Comparison of ENCODE assay signal across 8 cellular contexts in the genomic region with DNA sequence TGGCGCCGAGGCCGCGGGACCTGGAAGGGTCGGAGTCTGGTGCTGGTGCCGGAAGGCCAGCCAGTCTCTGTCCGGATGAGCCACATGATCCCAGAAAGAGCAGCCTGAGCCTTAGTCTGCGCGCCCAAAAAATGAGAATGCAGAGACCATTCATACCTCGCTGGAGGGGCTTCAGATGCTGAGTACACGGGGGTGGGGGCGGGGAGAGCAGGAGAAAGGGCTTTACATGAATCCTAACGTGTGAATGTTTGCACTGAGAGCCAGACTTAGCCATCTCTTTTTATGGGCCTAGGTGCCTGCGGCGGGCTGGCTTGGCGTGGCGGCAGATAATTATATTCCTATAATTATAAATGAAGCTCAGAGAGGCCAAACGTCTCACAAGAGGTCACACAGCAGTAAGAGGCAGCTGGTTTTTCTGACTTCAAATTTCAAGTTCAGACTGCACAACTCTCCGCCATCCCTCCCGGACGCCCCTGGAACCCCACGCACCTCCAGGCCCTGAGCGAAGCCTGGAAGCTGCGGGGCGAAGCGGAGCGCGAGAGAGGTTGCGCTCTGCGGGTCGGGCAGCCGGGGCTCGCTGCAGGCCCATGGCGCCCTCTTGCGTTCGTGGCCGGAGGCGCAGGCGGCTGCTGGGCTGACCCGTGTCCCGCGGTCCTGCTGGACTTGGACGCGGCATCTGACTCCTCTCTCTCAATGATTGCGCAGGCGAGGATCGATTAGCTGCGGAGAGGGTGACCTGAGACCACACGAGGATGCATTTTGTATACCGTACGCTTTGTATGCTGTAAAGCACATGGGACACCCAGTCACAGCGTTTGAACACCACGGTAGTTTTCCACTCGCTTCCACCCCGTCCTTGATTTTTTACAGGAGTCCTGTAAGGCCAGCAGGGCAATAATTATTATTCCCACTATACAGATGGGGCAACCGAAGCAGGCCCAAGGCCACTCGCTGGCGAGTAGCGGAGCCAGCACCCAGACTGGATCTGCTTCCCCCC.
DNase-seq lines count a peak whose midpoint lies in the region; ATAC-seq, FAIRE-seq and TF ChIP-seq lines count a peak whose summit lies in the region.

No MANE protein-coding gene starts in this region.

- H3K27me3 ChIP-seq in tibial nerve: peaks cover 0 to 87% of the 10 kb centered on the region in 2 donors

- H3K4me3 Mint-ChIP-seq in activated naive CD8-positive, alpha-beta T cell: peak overlapping the region; percentile 66
- peak overlapping the region; percentile 29 for H3K4me3 Mint-ChIP-seq in osteocyte (ENCODE audit: unreplicated experiment)

- intact Hi-C loops in Right ventricle myocardium inferior (cut with DNase I): loop anchor here (2.0 to 5.0 kb wide), 4 partner anchors 278 to 533 kb away; a partner anchor contains a TSS

- peaks cover 0 to 39% (median 15%) of the 10 kb centered on the region in 4 donors for H3K4me1 ChIP-seq in tibial nerve

- ATAC-seq in Right ventricle myocardium inferior: peak; percentile 88

- H3K27me3 Mint-ChIP-seq in activated naive CD8-positive, alpha-beta T cell: peaks cover 40% of the 10 kb centered on the region
- peaks cover 70% of the 10 kb centered on the region for H3K27me3 Mint-ChIP-seq in osteocyte (ENCODE audit: unreplicated experiment)

- peaks cover 9% of the 10 kb centered on the region for H3K4me1 Mint-ChIP-seq in activated naive CD8-positive, alpha-beta T cell (ENCODE audit: low read depth)
- peaks cover 17% of the 10 kb centered on the region for H3K4me1 Mint-ChIP-seq in osteocyte (ENCODE audit: unreplicated experiment)

- DNase-seq in NCI-H510A treated with DMSO at 0.1 percent for 48 hours (lab: John Stamatoyannopoulos, UW) (peak; percentile 32), NCI-H510A (lab: John Stamatoyannopoulos, UW) (no peak), HTR-8/SVneo (ENCODE audit: insufficient read length, low spot score) (peak; percentile 71), SK-MEL-5 (ENCODE audit: low read depth, low spot score) (peak; percentile 50), Right ventricle myocardium inferior (ENCODE audit: missing footprints) (peak; percentile 87), osteocyte (ENCODE audit: extremely low spot score, unreplicated experiment) (peak; percentile 93), tibial nerve (ENCODE audit: low spot score in 2 of 2) (peak; percentile 73 to 85)

- TF ChIP-seq EP300 in tibial nerve (IDR thresholded peaks at IDR 0.05): peak in 1 of 2 donors; percentile 29

- in situ Hi-C loops in SK-MEL-5 (cut with HindIII; ENCODE audit: low pct_unique_long_range_greater_than_20kb, low sequenced_read_pairs): no loop called here

- no peaks in the 10 kb centered on the region for H3K36me3 Mint-ChIP-seq in activated naive CD8-positive, alpha-beta T cell
- H3K36me3 Mint-ChIP-seq in osteocyte (ENCODE audit: unreplicated experiment): no peaks in the 10 kb centered on the region

- no peaks in the 10 kb centered on the region for H3K36me3 ChIP-seq in tibial nerve

- H3K9me3 Mint-ChIP-seq in activated naive CD8-positive, alpha-beta T cell (ENCODE audit: low read depth): no peaks in the 10 kb centered on the region
- no peaks in the 10 kb centered on the region for H3K9me3 Mint-ChIP-seq in osteocyte (ENCODE audit: unreplicated experiment)

- peak overlapping the region; percentile 24 to 49 (median 40) for H3K4me3 ChIP-seq in tibial nerve

- no peaks in the 10 kb centered on the region for H3K9me3 ChIP-seq in tibial nerve

- H3K27ac Mint-ChIP-seq in activated naive CD8-positive, alpha-beta T cell: no peak overlapping the region
- no peak overlapping the region for H3K27ac Mint-ChIP-seq in osteocyte (ENCODE audit: unreplicated experiment)

- TF ChIP-seq CTCF in osteocyte (IDR thresholded peaks at IDR 0.05) (peak; percentile 99), tibial nerve (IDR thresholded peaks at IDR 0.05) (peak; percentile 91 to 99 (median 96))

- WGBS in tibial nerve, 2 donors: 7 to 8% methylated on average over 35 to 52 of the region's 59 CpGs

- no peak for TF ChIP-seq POLR2A in tibial nerve (IDR thresholded peaks at IDR 0.05)

- H3K27ac ChIP-seq in tibial nerve: peak overlapping the region in 3 of 4 donors; percentile 66 to 82 (median 79)

- FAIRE-seq in HTR-8/SVneo (lab: Jason Lieb, UNC): no peak
